12 cellular contexts compared by ENCODE assay signal in genomic region chr16:69773255-69773947, GRCh38. TPM values are rescaled to one million over a fixed set of nuclear protein-coding genes. Genes with fewer than 3 reads are reported as not detected.
DNase-seq lines count a peak whose midpoint lies in the region; ATAC-seq and TF ChIP-seq lines count a peak whose summit lies in the region.
"Had no signal": no experiment of that assay in that cellular context is flagged by ENCODE, and none has a peak within 500 bp of the region (broad histone marks: within the 10 kb centered on the region; RNA-seq: fewer than 3 reads in every experiment).

No MANE protein-coding gene starts in this region.

- TF ChIP-seq CTCF in spleen (IDR thresholded peaks at IDR 0.05 in 8 of 11, conservative IDR thresholded peaks at IDR 0.05 in 3 of 11), result no peak
- TF ChIP-seq CTCF in suprapubic skin (IDR thresholded peaks at IDR 0.05), result no peak

- peaks cover 5 to 9% of the 10 kb centered on the region in 2 donors for H3K9me3 Mint-ChIP-seq in activated T-cell treated with anti-CD3 and anti-CD28 coated beads, Interleukin-2, amount 50 U/mL, for 72 hours
- peaks cover 5% of the 10 kb centered on the region for H3K9me3 Mint-ChIP-seq in activated T-helper 17 cell treated with anti-CD3 and anti-CD28 coated beads, Interleukin-2, amount 50 U/mL, for 72 hours

- H3K27ac ChIP-seq in spleen (peak overlapping the region in 5 of 8 donors; percentile 26 to 66 (median 58)), suprapubic skin (no peak overlapping the region)
- H3K27ac ChIP-seq: Peyer's patch had no signal

- no peak for ATAC-seq in activated T-cell treated with anti-CD3 and anti-CD28 coated beads, Interleukin-2, amount 50 U/mL, for 72 hours (replicated peaks in 1 of 2)
- ATAC-seq in HG02759 (IDR thresholded peaks at IDR 0.05; ENCODE audit: unreplicated experiment) (peak; percentile 79), HG03280 (IDR thresholded peaks at IDR 0.05; ENCODE audit: unreplicated experiment) (no peak), GM19351 (IDR thresholded peaks at IDR 0.05; ENCODE audit: unreplicated experiment) (no peak)
- peak; percentile 17 for ATAC-seq in activated T-helper 17 cell treated with anti-CD3 and anti-CD28 coated beads, Interleukin-2, amount 50 U/mL, for 72 hours (replicated peaks)

- H3K4me1 Mint-ChIP-seq in activated T-cell treated with anti-CD3 and anti-CD28 coated beads, Interleukin-2, amount 50 U/mL, for 72 hours (ENCODE audit: low read depth), result peaks cover 42% of the 10 kb centered on the region
- peaks cover 35% of the 10 kb centered on the region for H3K4me1 Mint-ChIP-seq in activated T-helper 17 cell treated with anti-CD3 and anti-CD28 coated beads, Interleukin-2, amount 50 U/mL, for 72 hours

- peak overlapping the region in 3 of 8 donors; percentile 9 to 29 (median 24) for H3K4me3 ChIP-seq in spleen
- H3K4me3 ChIP-seq in suprapubic skin, result no peak overlapping the region
- H3K4me3 ChIP-seq: Peyer's patch had no signal

- H3K4me3 Mint-ChIP-seq in activated T-cell treated with anti-CD3 and anti-CD28 coated beads, Interleukin-2, amount 50 U/mL, for 72 hours, result peak overlapping the region; percentile 34 to 74
- peak overlapping the region; percentile 48 for H3K4me3 Mint-ChIP-seq in activated T-helper 17 cell treated with anti-CD3 and anti-CD28 coated beads, Interleukin-2, amount 50 U/mL, for 72 hours

- 57 to 70% (median 65%) methylated on average over 6 of the region's 6 CpGs for WGBS in spleen, 5 donors
- WGBS in suprapubic skin, result 84% methylated on average over 6 of the region's 6 CpGs

- H3K27me3 ChIP-seq in spleen (replicated peaks in 1 of 7) (no peaks in the 10 kb centered on the region), suprapubic skin (no peaks in the 10 kb centered on the region)
- H3K27me3 ChIP-seq: Peyer's patch had no signal

- H3K36me3 Mint-ChIP-seq in activated T-cell treated with anti-CD3 and anti-CD28 coated beads, Interleukin-2, amount 50 U/mL, for 72 hours (ENCODE audit: insufficient read depth in 2 of 2), result peaks cover 11 to 12% of the 10 kb centered on the region in 2 donors
- H3K36me3 Mint-ChIP-seq in activated T-helper 17 cell treated with anti-CD3 and anti-CD28 coated beads, Interleukin-2, amount 50 U/mL, for 72 hours (ENCODE audit: low read depth), result peaks cover 28% of the 10 kb centered on the region

- H3K4me1 ChIP-seq in spleen (peaks cover 0 to 61% (median 38%) of the 10 kb centered on the region in 6 donors), suprapubic skin (no peaks in the 10 kb centered on the region)

- peaks cover 0 to 36% (median 7%) of the 10 kb centered on the region in 6 donors for H3K36me3 ChIP-seq in spleen
- no peaks in the 10 kb centered on the region for H3K36me3 ChIP-seq in suprapubic skin

- no peaks in the 10 kb centered on the region for H3K27me3 Mint-ChIP-seq in activated T-cell treated with anti-CD3 and anti-CD28 coated beads, Interleukin-2, amount 50 U/mL, for 72 hours (ENCODE audit: low read depth)
- H3K27me3 Mint-ChIP-seq in activated T-helper 17 cell treated with anti-CD3 and anti-CD28 coated beads, Interleukin-2, amount 50 U/mL, for 72 hours, result no peaks in the 10 kb centered on the region

- no peak for DNase-seq in activated T-cell treated with anti-CD3 and anti-CD28 coated beads, Interleukin-2, amount 50 U/mL, for 72 hours
- no peak for DNase-seq in activated T-cell treated with anti-CD3 and anti-CD28 coated beads, Interleukin-2, amount 50 U/mL, for 48 hours
- DNase-seq in spleen, result no peak
- DNase-seq in suprapubic skin (ENCODE audit: low spot score in 2 of 2), result no peak
- DNase-seq: activated T-cell treated with anti-CD3 and anti-CD28 coated beads for 4 hours, DMS79, HCEC 1CT, Peyer's patch had no signal

- TF ChIP-seq EP300 in suprapubic skin (IDR thresholded peaks at IDR 0.05), result no peak

- intact Hi-C loops in spleen (cut with DNase I; ENCODE audit: low total_unique reads), result no loop called here

- H3K9me3 ChIP-seq in spleen (peaks cover 0 to 22% (median 18%) of the 10 kb centered on the region in 8 donors), suprapubic skin (no peaks in the 10 kb centered on the region)
- H3K9me3 ChIP-seq: Peyer's patch had no signal

- H3K27ac Mint-ChIP-seq in activated T-cell treated with anti-CD3 and anti-CD28 coated beads, Interleukin-2, amount 50 U/mL, for 72 hours, result peak overlapping the region; percentile 38
- peak overlapping the region; percentile 83 for H3K27ac Mint-ChIP-seq in activated T-helper 17 cell treated with anti-CD3 and anti-CD28 coated beads, Interleukin-2, amount 50 U/mL, for 72 hours

- no peak for TF ChIP-seq POLR2A in spleen (IDR thresholded peaks at IDR 0.05)
- no peak for TF ChIP-seq POLR2A in suprapubic skin (IDR thresholded peaks at IDR 0.05)

RNA-seq across cellular contexts. Expression of gene WWP2, which starts 11.3 kb away (rescaled TPM):
- total RNA-seq in activated T-cell treated with anti-CD3 and anti-CD28 coated beads, Interleukin-2, amount 50 U/mL, for 72 hours, result 10 to 100 TPM; 45.4 to 62.3 TPM
- 10 to 100 TPM; 55.1 to 55.7 TPM for total RNA-seq in activated T-helper 17 cell treated with anti-CD3 and anti-CD28 coated beads, Interleukin-2, amount 50 U/mL, for 72 hours
- total RNA-seq in spleen (100 to 1,000 TPM in 1 of 7 donors, 10 to 100 TPM in 6; 57.4 to 109 (median 74.6) TPM), suprapubic skin (10 to 100 TPM; 27.1 to 48.9 (median 42.2) TPM)
- 10 to 100 TPM; 13.7 to 33.9 (median 18.9) TPM for polyA plus RNA-seq in spleen

RNA-seq across cellular contexts. Expression of gene NOB1, which starts 18.7 kb away (rescaled TPM):
- total RNA-seq in activated T-cell treated with anti-CD3 and anti-CD28 coated beads, Interleukin-2, amount 50 U/mL, for 72 hours, result 100 to 1,000 TPM; 135 to 152 TPM
- 10 to 100 TPM; 92.0 to 95.9 TPM for total RNA-seq in activated T-helper 17 cell treated with anti-CD3 and anti-CD28 coated beads, Interleukin-2, amount 50 U/mL, for 72 hours
- 10 to 100 TPM; 39.1 to 44.7 (median 39.7) TPM for total RNA-seq in spleen
- polyA plus RNA-seq in spleen, result 10 to 100 TPM; 35.1 to 48.8 (median 46.1) TPM
- 10 to 100 TPM; 45.2 to 62.9 (median 52.1) TPM for total RNA-seq in suprapubic skin

RNA-seq across cellular contexts. Expression of gene NQO1, which starts 47.0 kb away (rescaled TPM):
- 10 to 100 TPM; 10.8 to 12.8 TPM for total RNA-seq in activated T-cell treated with anti-CD3 and anti-CD28 coated beads, Interleukin-2, amount 50 U/mL, for 72 hours
- total RNA-seq in activated T-helper 17 cell treated with anti-CD3 and anti-CD28 coated beads, Interleukin-2, amount 50 U/mL, for 72 hours, result 10 to 100 TPM; 14.2 to 22.3 TPM
- total RNA-seq in spleen (10 to 100 TPM in 6 of 7 donors, 1 to 10 TPM in 1; 9.2 to 70.6 (median 24.0) TPM), suprapubic skin (10 to 100 TPM; 10.2 to 34.6 (median 21.4) TPM)
- 10 to 100 TPM; 13.0 to 25.6 (median 13.4) TPM for polyA plus RNA-seq in spleen

Comparison
In these comparisons a context has a peak if more than half of its experiments do, and no peak if none do; other contexts are left out.
1. ATAC-seq: peak in HG02759 (single experiment) and activated T-helper 17 cell treated with anti-CD3 and anti-CD28 coated beads, Interleukin-2, amount 50 U/mL, for 72 hours (single experiment); none in activated T-cell treated with anti-CD3 and anti-CD28 coated beads, Interleukin-2, amount 50 U/mL, for 72 hours (0 of 2), HG03280 (single experiment) and GM19351 (single experiment).